Comparison of ENCODE assay signal across 8 cellular contexts in genomic region chr10:103678104-103678526, GRCh38.
DNase-seq lines count a peak whose midpoint lies in the region; ATAC-seq and TF ChIP-seq lines count a peak whose summit lies in the region.

No MANE protein-coding gene starts in this region.

- peaks cover 14 to 24% of the 10 kb centered on the region in 2 donors for H3K4me1 ChIP-seq in duodenal mucosa (ENCODE audit: control insufficient read depth in 1 of 2, insufficient read depth in 2 of 2, low read length in 2 of 2)
- H3K4me1 ChIP-seq in mesodermal cell (ENCODE audit: control insufficient read depth, insufficient read depth, low read length, poor library complexity, severe bottlenecking), result peaks cover 32% of the 10 kb centered on the region

- peak overlapping the region; percentile 48 for H3K27ac ChIP-seq in duodenal mucosa (ENCODE audit: low read depth, low read length)
- H3K27ac ChIP-seq in mesodermal cell (ENCODE audit: low read depth, low read length, severe bottlenecking), result peak overlapping the region; percentile 93

- H3K9me3 ChIP-seq in duodenal mucosa (ENCODE audit: control insufficient read depth in 1 of 2, low read length in 2 of 2) (no peaks in the 10 kb centered on the region), mesodermal cell (ENCODE audit: control insufficient read depth, low read length) (no peaks in the 10 kb centered on the region)

- DNase-seq in AG10803 (ENCODE audit: low read depth) (peak; percentile 99), DMS 273 (lab: John Stamatoyannopoulos, UW; ENCODE audit: unreplicated experiment) (no peak)
- DNase-seq in activated CD4-positive, alpha-beta T cell treated with anti-CD3 and anti-CD28 coated beads, Interleukin-2, amount 50 U/mL, for 24 hours (ENCODE audit: low read depth in 1 of 2, low spot score in 1 of 2), result peak; percentile 60 to 85
- peak; percentile 51 for DNase-seq in stimulated activated CD8-positive, alpha-beta memory T cell treated with anti-CD3 and anti-CD28 coated beads, Interleukin-15, amount 100 ng/mL, for 1 hour (ENCODE audit: low read depth)

- H3K4me3 ChIP-seq in AG10803 (ENCODE audit: low read length) (peak overlapping the region; percentile 86), duodenal mucosa (ENCODE audit: low read depth in 1 of 2, low read length in 2 of 2) (peak overlapping the region; percentile 51 to 58), mesodermal cell (ENCODE audit: extremely low read depth, insufficient read depth, low read length, poor library complexity, severe bottlenecking) (no peak overlapping the region)

- ATAC-seq in GM19372 (IDR thresholded peaks at IDR 0.05; ENCODE audit: low read depth, unreplicated experiment) (peak; percentile 83), HG03558 (IDR thresholded peaks at IDR 0.05; ENCODE audit: extremely low read depth, unreplicated experiment) (peak; percentile 76)

- WGBS in mesodermal cell (ENCODE audit: insufficient coverage in 2 of 2), 2 experiments, result 60 to 80% methylated on average over 8 to 14 of the region's 16 CpGs

- no peaks in the 10 kb centered on the region for H3K36me3 ChIP-seq in duodenal mucosa (ENCODE audit: control insufficient read depth in 1 of 2, insufficient read depth in 2 of 2, low read length in 2 of 2)
- peaks cover 33% of the 10 kb centered on the region for H3K36me3 ChIP-seq in mesodermal cell (ENCODE audit: control insufficient read depth, insufficient read depth, low read length)

- no peak for TF ChIP-seq CTCF in AG10803 (conservative IDR thresholded peaks at IDR 0.05; ENCODE audit: low read length)

- peak overlapping the region; percentile 63 to 70 for H3K9ac ChIP-seq in duodenal mucosa (ENCODE audit: low read depth in 1 of 2, low read length in 2 of 2)

- no peaks in the 10 kb centered on the region for H3K27me3 ChIP-seq in duodenal mucosa (ENCODE audit: control insufficient read depth in 1 of 2, insufficient read depth in 2 of 2, low read length in 2 of 2)
